ENCODE assay signal across 5 cellular contexts in genomic region chr7:36860679-36861078, GRCh38.
"Had no signal": no experiment of that assay in that cellular context is flagged by ENCODE, and none has a peak within 500 bp of the region (broad histone marks: within the 10 kb centered on the region; RNA-seq: fewer than 3 reads in every experiment).

No MANE protein-coding gene starts in this region.

- DNase-seq: H9, HCEC 1CT, IMR-90 had no signal

- H3K4me3 ChIP-seq: GM23338, K562 had no signal

- H2AFZ ChIP-seq: GM23338 had no signal

- H3K4me1 Mint-ChIP-seq: GM23338, H9 had no signal

- H3K4me2 ChIP-seq: GM23338 had no signal

- H3K9me3 Mint-ChIP-seq: GM23338, H9 had no signal

- H3K27ac Mint-ChIP-seq: GM23338, H9 had no signal

- ATAC-seq: GM23338, K562 had no signal

- H3K4me3 Mint-ChIP-seq: GM23338, H9 had no signal
